1 cellular context compared by ENCODE assay signal in genomic region chr6:34757687-34758274, GRCh38.
TF ChIP-seq lines count a peak whose summit lies in the region.

No MANE protein-coding gene starts in this region.

TF ChIP-seq in IMR-90, 13 proteins besides CTCF, POLR2A, EP300 and RAD21 (continued from another document):
- TF ChIP-seq MAZ (IDR thresholded peaks at IDR 0.05; ENCODE audit: borderline replicate concordance, low read depth, low read length) (no peak), FOS (IDR thresholded peaks at IDR 0.05; ENCODE audit: low read depth, low read length) (no peak), MAFK (IDR thresholded peaks at IDR 0.05; ENCODE audit: low read depth, low read length) (no peak), CHD1 (IDR thresholded peaks at IDR 0.05; ENCODE audit: low read depth, low read length) (no peak), SMC3 (IDR thresholded peaks at IDR 0.05; ENCODE audit: low read depth, low read length) (no peak), BHLHE40 (IDR thresholded peaks at IDR 0.05; ENCODE audit: low read depth, low read length) (no peak), CEBPB (IDR thresholded peaks at IDR 0.05; ENCODE audit: low read depth, low read length) (no peak)
- TF ChIP-seq, protein P1, sequence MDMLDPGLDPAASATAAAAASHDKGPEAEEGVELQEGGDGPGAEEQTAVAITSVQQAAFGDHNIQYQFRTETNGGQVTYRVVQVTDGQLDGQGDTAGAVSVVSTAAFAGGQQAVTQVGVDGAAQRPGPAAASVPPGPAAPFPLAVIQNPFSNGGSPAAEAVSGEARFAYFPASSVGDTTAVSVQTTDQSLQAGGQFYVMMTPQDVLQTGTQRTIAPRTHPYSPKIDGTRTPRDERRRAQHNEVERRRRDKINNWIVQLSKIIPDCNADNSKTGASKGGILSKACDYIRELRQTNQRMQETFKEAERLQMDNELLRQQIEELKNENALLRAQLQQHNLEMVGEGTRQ (IDR thresholded peaks at IDR 0.05; ENCODE audit: low read depth, low read length) = no peak
